In the genomic region with DNA sequence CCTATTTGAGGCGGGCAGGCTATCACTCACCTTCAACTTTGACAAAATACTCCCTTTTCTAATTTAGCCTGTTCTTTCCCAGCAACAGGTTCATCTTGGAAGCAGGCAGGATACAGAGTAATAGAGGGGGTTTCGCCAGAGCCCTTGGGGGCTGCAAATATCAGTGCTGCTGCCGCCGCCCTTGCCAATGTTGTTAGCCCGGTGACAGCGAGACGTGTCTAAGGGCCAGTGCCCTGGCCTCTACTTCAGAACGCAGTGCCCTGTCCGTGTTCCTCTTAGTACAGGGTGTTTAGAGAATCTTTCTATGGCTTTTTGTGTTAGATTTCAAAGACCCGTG, we compare ENCODE assay signal across 8 cellular contexts. TPM values are rescaled to one million over a fixed set of nuclear protein-coding genes. Genes with fewer than 3 reads are reported as not detected.
DNase-seq lines count a peak whose midpoint lies in the region; ATAC-seq, FAIRE-seq and TF ChIP-seq lines count a peak whose summit lies in the region.

No MANE protein-coding gene starts in this region.

- H2AFZ ChIP-seq in MM.1S (ENCODE audit: low read length) = peak overlapping the region; percentile 49; the same call in 1 of the 2 replicates
- no peak overlapping the region for H2AFZ ChIP-seq in GM12878 (ENCODE audit: control insufficient read depth, low read depth, low read length)

- DNase-seq in COLO668 (lab: John Stamatoyannopoulos, UW; ENCODE audit: unreplicated experiment) (peak; percentile 39), MM.1S (peak; percentile 14), GM12878 (ENCODE audit: low read depth, low spot score) (no peak), kidney tubule cell (ENCODE audit: low spot score) (peak; percentile 26), SIG-M5 (lab: John Stamatoyannopoulos, UW) (no peak)
- DNase-seq in stimulated activated naive CD8-positive, alpha-beta T cell treated with anti-CD3 and anti-CD28 coated beads, Interleukin-15, amount 100 ng/mL, for 72 hours = no peak

- no peaks in the 10 kb centered on the region for H3K27me3 Mint-ChIP-seq in stimulated activated naive CD8-positive, alpha-beta T cell treated with anti-CD3 and anti-CD28 coated beads, Interleukin-15, amount 100 ng/mL, for 72 hours

- peaks cover 14% of the 10 kb centered on the region for H3K4me1 ChIP-seq in MM.1S (ENCODE audit: low read length)
- H3K4me1 ChIP-seq in GM12878 (ENCODE audit: control insufficient read depth, insufficient read depth, low read length) = peaks cover 7% of the 10 kb centered on the region; the same call in 1 of the 2 replicates

- H3K4me2 ChIP-seq in MM.1S (ENCODE audit: low read depth, low read length) = peak overlapping the region; percentile 82
- H3K4me2 ChIP-seq in GM12878 (ENCODE audit: control insufficient read depth, insufficient read depth) = peak overlapping the region; percentile 40

- H3F3A ChIP-seq in MM.1S (ENCODE audit: insufficient read depth, low read length) = peaks cover 23% of the 10 kb centered on the region

- no peak for FAIRE-seq in GM12878 (lab: Jason Lieb, UNC)

- 0% methylated on average over 10 of the region's 10 CpGs for WGBS in GM12878 (ENCODE audit: insufficient coverage, insufficient replicate concordance, low lambda C conversion rate, missing lambda C conversion rate)

- peak overlapping the region; percentile 90 to 97 for H3K27ac Mint-ChIP-seq in stimulated activated naive CD8-positive, alpha-beta T cell treated with anti-CD3 and anti-CD28 coated beads, Interleukin-15, amount 100 ng/mL, for 72 hours

- H3K27ac ChIP-seq in MM.1S (ENCODE audit: low read length) = peak overlapping the region; percentile 55; the same call in 1 of the 2 replicates
- peak overlapping the region; percentile 83 for H3K27ac ChIP-seq in GM12878 (ENCODE audit: control insufficient read depth, insufficient read depth)

- BruUV-seq in GM12878 (replicated peaks; lab: Mats Ljungman, UMichigan) = no TSS peak

- CTCF ChIA-PET in GM12878 (lab: Yijun Ruan, JAX) = interaction anchor here (0.9 to 2.2 kb wide), 4 partner anchors 11 to 299 kb away, joined by 3 to 17 read pairs (median 10); no protein-coding TSS in a partner anchor

- H3K79me2 ChIP-seq in MM.1S (ENCODE audit: low read length) (peaks cover 82% of the 10 kb centered on the region), GM12878 (ENCODE audit: control insufficient read depth, insufficient read depth, low read length) (peaks cover 79% of the 10 kb centered on the region)

- H3K9me2 ChIP-seq in MM.1S (replicated peaks; ENCODE audit: insufficient read depth, low read length) = no peaks in the 10 kb centered on the region

- peak overlapping the region; percentile 79 for H3K4me3 ChIP-seq in MM.1S (ENCODE audit: low read length)
- H3K4me3 ChIP-seq in GM12878 = peak overlapping the region; percentile 86

- RAD21 ChIA-PET in GM12878 (lab: Charles Lee; ENCODE audit: unreplicated experiment) = interaction anchor here (1.6 to 2.7 kb wide), 3 partner anchors 11 to 114 kb away, joined by 6 to 17 read pairs (median 11); no protein-coding TSS in a partner anchor

- H3K9me3 ChIP-seq in MM.1S (replicated peaks; ENCODE audit: insufficient read depth, low read length) (no peaks in the 10 kb centered on the region), GM12878 (replicated peaks; ENCODE audit: control insufficient read depth, insufficient read depth, low read length) (no peaks in the 10 kb centered on the region)

- SMC1A ChIA-PET in GM12878 (lab: Charles Lee; ENCODE audit: uncharacterized antibody, unreplicated experiment) = interaction anchor here (2.0 to 2.5 kb wide), 4 partner anchors 11 to 113 kb away, joined by 8 to 34 read pairs (median 13); no protein-coding TSS in a partner anchor

- ATAC-seq in GM12878 = peak; percentile 21
- ATAC-seq in stimulated activated naive CD8-positive, alpha-beta T cell treated with anti-CD3 and anti-CD28 coated beads, Interleukin-15, amount 100 ng/mL, for 72 hours = peak; percentile 0
- no peak for ATAC-seq in HG03108 (IDR thresholded peaks at IDR 0.05; ENCODE audit: unreplicated experiment)
- ATAC-seq in HG03280 (IDR thresholded peaks at IDR 0.05; ENCODE audit: unreplicated experiment) = no peak

- TF ChIP-seq POLR2A in GM12878 (IDR thresholded peaks at IDR 0.05; ENCODE audit: low read depth, low read length) = no peak

- peak overlapping the region; percentile 85 to 96 for H3K4me3 Mint-ChIP-seq in stimulated activated naive CD8-positive, alpha-beta T cell treated with anti-CD3 and anti-CD28 coated beads, Interleukin-15, amount 100 ng/mL, for 72 hours

- H3K9me3 Mint-ChIP-seq in stimulated activated naive CD8-positive, alpha-beta T cell treated with anti-CD3 and anti-CD28 coated beads, Interleukin-15, amount 100 ng/mL, for 72 hours = no peaks in the 10 kb centered on the region

- peaks cover 48% of the 10 kb centered on the region for H3K4me1 Mint-ChIP-seq in stimulated activated naive CD8-positive, alpha-beta T cell treated with anti-CD3 and anti-CD28 coated beads, Interleukin-15, amount 100 ng/mL, for 72 hours

- intact Hi-C loops in GM12878 (cut with micrococcal nuclease; ENCODE audit: unreplicated experiment) = loop anchor here (5.0 to 10.0 kb wide), 3 partner anchors 115 to 712 kb away; a partner anchor contains a TSS

- POLR2A ChIA-PET in GM12878 (lab: Charles Lee) = interaction anchor here (0.6 to 3.7 kb wide), 4 partner anchors 11 to 1412 kb away, joined by 3 to 64 read pairs (median 5); no protein-coding TSS in a partner anchor

- TF ChIP-seq CTCF in MM.1S (IDR thresholded peaks at IDR 0.05; ENCODE audit: low read length) (no peak), GM12878 (IDR thresholded peaks at IDR 0.05 in 2 of 3, conservative IDR thresholded peaks at IDR 0.05 in 1 of 3; ENCODE audit: control insufficient read depth in 2 of 3, extremely low read depth in 1 of 3, insufficient read depth in 1 of 3, low read depth in 3 of 3, low read length in 3 of 3) (no peak)

- no peak for TF ChIP-seq EP300 in GM12878 (IDR thresholded peaks at IDR 0.05; ENCODE audit: borderline replicate concordance in 1 of 2, control insufficient read depth in 1 of 2, low read depth in 2 of 2, low read length in 2 of 2)

- H4K20me1 ChIP-seq in MM.1S (ENCODE audit: insufficient read depth, low read length) = peaks cover 21% of the 10 kb centered on the region
- H4K20me1 ChIP-seq in GM12878 (ENCODE audit: control insufficient read depth, insufficient read depth) = no peaks in the 10 kb centered on the region

- H3K27me3 ChIP-seq in MM.1S (replicated peaks; ENCODE audit: insufficient read depth, low read length) = no peaks in the 10 kb centered on the region
- H3K27me3 ChIP-seq in GM12878 (replicated peaks in 1 of 2; ENCODE audit: control insufficient read depth in 2 of 2, insufficient read depth in 2 of 2, low read length in 1 of 2) = no peaks in the 10 kb centered on the region

- peak overlapping the region; percentile 86 for H3K9ac ChIP-seq in MM.1S (ENCODE audit: low read length)
- peak overlapping the region; percentile 86 for H3K9ac ChIP-seq in GM12878 (ENCODE audit: control insufficient read depth, insufficient read depth, low read length)

- in situ Hi-C loops in GM12878 (cut with MboI) = no loop called here

- TF ChIP-seq RAD21 in GM12878 (IDR thresholded peaks at IDR 0.05; ENCODE audit: insufficient read depth, low read depth, low read length) = no peak

- peaks cover 3% of the 10 kb centered on the region; the same call in 1 of the 2 replicates for H3K36me3 ChIP-seq in MM.1S (replicated peaks; ENCODE audit: insufficient read depth, low read length)
- peaks cover 0 to 2% of the 10 kb centered on the region in 2 experiments; a peak in 2 of 4 replicates for H3K36me3 ChIP-seq in GM12878 (ENCODE audit: control insufficient read depth in 2 of 2, insufficient read depth in 2 of 2, low read length in 1 of 2)

TF ChIP-seq in GM12878, 131 proteins besides CTCF, POLR2A, EP300 and RAD21:
- TF ChIP-seq SIN3A (IDR thresholded peaks at IDR 0.05; ENCODE audit: low read depth, low read length) (0 out of 2 replicates have a peak, but pooled peaks have one; percentile 8), RB1 (IDR thresholded peaks at IDR 0.05; ENCODE audit: borderline replicate concordance) (no peak)

RNA-seq across cellular contexts. Expression of a gene that starts 0.7 kb away (rescaled TPM):
- total RNA-seq in GM12878 (2013; cell fraction: nucleolus; rRNA removed) = 45.1 and 45.8 TPM in 2 replicates
- 28.9 and 32.3 TPM in 2 replicates for total RNA-seq in GM12878 (2014; rRNA removed)
- total RNA-seq in GM12878 (2014; rRNA removed; fragmentation: Illumina TruSeq; extraction: Trizol) = 30.9 and 33.6 TPM in 2 replicates
- total RNA-seq in GM12878 (2021) = 32.3 and 35.6 TPM in 2 replicates
- 12.3 TPM for polyA plus RNA-seq in GM12878 (2011; ENCODE audit: low read depth)
- 29.8 and 36.6 TPM in 2 replicates for polyA plus RNA-seq in GM12878 (2011; rRNA removed)
- 19.7 and 19.9 TPM in 2 replicates for polyA plus RNA-seq in GM12878 (2011; cell fraction: cytosol; rRNA removed)
- polyA plus RNA-seq in GM12878 (2011; cell fraction: nucleus; rRNA removed) = 17.3 and 17.7 TPM in 2 replicates
- polyA plus RNA-seq in GM12878 (2012) = 21.7 and 27.0 TPM in 2 replicates
- 43.5 and 48.4 TPM in 2 replicates for polyA plus RNA-seq in GM12878 (2014; fragmentation: Illumina TruSeq; extraction: Trizol)
- 10 to 100 TPM; 15.9 to 18.8 TPM for polyA plus RNA-seq in GM12878 (2014; fragmentation: Nextera tagmentation; extraction: Ambion mirVana)
- 35.0 and 39.6 TPM in 2 replicates for polyA plus RNA-seq in GM12878 (2014; rRNA removed)
- polyA plus RNA-seq in GM12878 (2016; fragmentation: Nextera tagmentation; extraction: Ambion mirVana) = 10 to 100 TPM; 52.1 to 55.1 TPM
- polyA minus RNA-seq in GM12878 (2011; rRNA and poly(A)+ RNA removed) = 17.0 and 22.8 TPM in 2 replicates
- polyA minus RNA-seq in GM12878 (2011; cell fraction: cytosol; rRNA and poly(A)+ RNA removed) = 6.9 and 8.4 TPM in 2 replicates
- polyA minus RNA-seq in GM12878 (2011; cell fraction: nucleus; rRNA and poly(A)+ RNA removed) = 16.8 and 25.6 TPM in 2 replicates

RNA-seq across cellular contexts. Expression of a gene that starts 1.2 kb away (rescaled TPM):
- total RNA-seq in GM12878 (2013; cell fraction: nucleolus; rRNA removed) = 141 and 148 TPM in 2 replicates
- 59.5 and 66.2 TPM in 2 replicates for total RNA-seq in GM12878 (2014; rRNA removed)
- 55.1 and 58.1 TPM in 2 replicates for total RNA-seq in GM12878 (2014; rRNA removed; fragmentation: Illumina TruSeq; extraction: Trizol)
- 87.1 and 89.6 TPM in 2 replicates for total RNA-seq in GM12878 (2021)
- 19.6 TPM for polyA plus RNA-seq in GM12878 (2011; ENCODE audit: low read depth)
- 61.3 and 61.5 TPM in 2 replicates for polyA plus RNA-seq in GM12878 (2011; rRNA removed)
- 52.7 and 56.0 TPM in 2 replicates for polyA plus RNA-seq in GM12878 (2011; cell fraction: cytosol; rRNA removed)
- 54.6 and 67.6 TPM in 2 replicates for polyA plus RNA-seq in GM12878 (2011; cell fraction: nucleus; rRNA removed)
- 35.7 and 45.8 TPM in 2 replicates for polyA plus RNA-seq in GM12878 (2012)
- polyA plus RNA-seq in GM12878 (2014; fragmentation: Illumina TruSeq; extraction: Trizol) = 55.4 and 65.6 TPM in 2 replicates
- 10 to 100 TPM; 13.1 to 21.3 TPM for polyA plus RNA-seq in GM12878 (2014; fragmentation: Nextera tagmentation; extraction: Ambion mirVana)
- polyA plus RNA-seq in GM12878 (2014; rRNA removed) = 46.6 and 46.9 TPM in 2 replicates
- 10 to 100 TPM; 23.9 to 25.6 TPM for polyA plus RNA-seq in GM12878 (2016; fragmentation: Nextera tagmentation; extraction: Ambion mirVana)
- 151 and 163 TPM in 2 replicates for polyA minus RNA-seq in GM12878 (2011; rRNA and poly(A)+ RNA removed)
- 75.3 and 80.9 TPM in 2 replicates for polyA minus RNA-seq in GM12878 (2011; cell fraction: cytosol; rRNA and poly(A)+ RNA removed)
- polyA minus RNA-seq in GM12878 (2011; cell fraction: nucleus; rRNA and poly(A)+ RNA removed) = 73.5 and 109 TPM in 2 replicates

Comparison
In these comparisons a context has a peak if more than half of its experiments do, and no peak if none do; other contexts are left out.
1. DNase-seq: peak in COLO668 (single experiment), MM.1S (single experiment) and kidney tubule cell (single experiment); none in GM12878 (single experiment), stimulated activated naive CD8-positive, alpha-beta T cell treated with anti-CD3 and anti-CD28 coated beads, Interleukin-15, amount 100 ng/mL, for 72 hours (0 of 2) and SIG-M5 (single experiment).
2. ATAC-seq: peak in GM12878 (single experiment) and stimulated activated naive CD8-positive, alpha-beta T cell treated with anti-CD3 and anti-CD28 coated beads, Interleukin-15, amount 100 ng/mL, for 72 hours (single experiment); none in HG03108 (single experiment) and HG03280 (single experiment).